In the genomic region with DNA sequence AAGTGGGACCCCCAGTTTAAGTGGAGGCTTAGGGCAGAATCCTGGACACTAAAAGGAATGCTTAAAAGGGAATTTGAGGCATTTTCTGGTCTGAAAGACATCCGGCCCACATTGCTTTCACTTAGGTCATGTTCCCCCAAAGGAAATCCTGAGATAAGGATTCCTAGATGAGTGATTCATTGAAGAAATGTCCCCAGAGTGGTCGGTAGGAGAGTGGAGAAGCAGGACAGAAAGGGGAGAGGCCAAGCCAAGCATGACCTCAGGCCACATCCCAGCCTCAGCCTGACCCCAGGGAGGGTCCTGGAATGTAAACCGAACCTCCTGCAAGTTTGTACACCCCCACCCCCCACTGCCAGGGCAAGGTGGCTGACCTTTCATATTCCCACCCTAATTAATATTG, we compare ENCODE assay signal across 11 cellular contexts. TPM values are rescaled to one million over a fixed set of nuclear protein-coding genes. Genes with fewer than 3 reads are reported as not detected.
DNase-seq lines count a peak whose midpoint lies in the region; ATAC-seq and TF ChIP-seq lines count a peak whose summit lies in the region.
"Had no signal": no experiment of that assay in that cellular context is flagged by ENCODE, and none has a peak within 500 bp of the region (broad histone marks: within the 10 kb centered on the region; RNA-seq: fewer than 3 reads in every experiment).

No MANE protein-coding gene starts in this region.

- H3K4me3 ChIP-seq in SK-N-SH (ENCODE audit: low read depth in 2 of 2, low read length in 1 of 2) (peak overlapping the region in 1 of 2 experiments; percentile 31; a peak in 1 of 4 replicates), fibroblast of the aortic adventitia (ENCODE audit: low read depth, low read length) (no peak overlapping the region)
- H3K4me3 ChIP-seq: coronary artery had no signal

- peaks cover 20% of the 10 kb centered on the region for H3K79me2 ChIP-seq in SK-N-SH (ENCODE audit: insufficient read depth)

- peak overlapping the region; percentile 79 for H3K4me2 ChIP-seq in SK-N-SH

- H3K9me3 ChIP-seq in SK-N-SH, result no peaks in the 10 kb centered on the region

- peaks cover 4% of the 10 kb centered on the region for H3K36me3 Mint-ChIP-seq in activated CD4-positive, alpha-beta T cell treated with anti-CD3 and anti-CD28 coated beads, Interleukin-2, amount 10 ng/mL, durations not matched to agents 24 days and 14 days (ENCODE audit: low read depth)
- H3K36me3 Mint-ChIP-seq: WTC11 had no signal

- TF ChIP-seq CTCF in SK-N-SH (IDR thresholded peaks at IDR 0.05) (no peak), fibroblast of the aortic adventitia (IDR thresholded peaks at IDR 0.05; ENCODE audit: insufficient read depth, low read length) (no peak)

- no peaks in the 10 kb centered on the region for H3K9me3 Mint-ChIP-seq in activated CD4-positive, alpha-beta T cell treated with anti-CD3 and anti-CD28 coated beads, Interleukin-2, amount 10 ng/mL, durations not matched to agents 24 days and 14 days
- H3K9me3 Mint-ChIP-seq: WTC11 had no signal

- WGBS in SK-N-SH (ENCODE audit: low lambda C conversion rate), result 9% methylated on average over 3 of the region's 3 CpGs

- CTCF ChIA-PET in SK-N-SH (lab: Yijun Ruan, JAX), result interaction anchor here (1.6 kb wide), 1 partner anchor 328 kb away, joined by 5 read pairs; no protein-coding TSS in a partner anchor

- H3K36me3 ChIP-seq in SK-N-SH (replicated peaks in 1 of 2; ENCODE audit: control insufficient read depth in 1 of 2, insufficient read depth in 2 of 2, low read length in 1 of 2), result no peaks in the 10 kb centered on the region

- peak overlapping the region; percentile 51 to 89; a peak in 3 of 4 replicates for H3K27ac ChIP-seq in SK-N-SH (ENCODE audit: low read depth in 2 of 2, low read length in 1 of 2)
- H3K27ac ChIP-seq: coronary artery had no signal

- no peaks in the 10 kb centered on the region for H3K9me2 ChIP-seq in SK-N-SH

- no peaks in the 10 kb centered on the region for H3K27me3 ChIP-seq in SK-N-SH (ENCODE audit: insufficient read depth)

- H3K4me3 Mint-ChIP-seq in activated CD4-positive, alpha-beta T cell treated with anti-CD3 and anti-CD28 coated beads, Interleukin-2, amount 10 ng/mL, durations not matched to agents 24 days and 14 days, result peak overlapping the region; percentile 20
- H3K4me3 Mint-ChIP-seq: WTC11 had no signal

- ATAC-seq in GM21619 (IDR thresholded peaks at IDR 0.05; ENCODE audit: unreplicated experiment), result no peak

- TF ChIP-seq EP300 in SK-N-SH (IDR thresholded peaks at IDR 0.05; ENCODE audit: borderline replicate concordance in 1 of 2, low read depth in 1 of 2, low read length in 1 of 2), result peak in 1 of 2 experiments; percentile 86; a peak in 2 of 4 replicates

- peaks cover 10 to 47% of the 10 kb centered on the region in 2 experiments; a peak in 3 of 4 replicates for H3K4me1 ChIP-seq in SK-N-SH (ENCODE audit: control insufficient read depth in 1 of 2, insufficient read depth in 2 of 2, low read depth in 1 of 2, low read length in 1 of 2)

- H2AFZ ChIP-seq in SK-N-SH (ENCODE audit: low read depth), result 0 out of 2 replicates have a peak overlapping the region, but pooled peaks have one; percentile 4

- no peaks in the 10 kb centered on the region for H3K27me3 Mint-ChIP-seq in activated CD4-positive, alpha-beta T cell treated with anti-CD3 and anti-CD28 coated beads, Interleukin-2, amount 10 ng/mL, durations not matched to agents 24 days and 14 days

- intact Hi-C loops in activated CD4-positive, alpha-beta T cell treated with anti-CD3 and anti-CD28 coated beads, Interleukin-2, amount 10 ng/mL, durations not matched to agents 24 days and 14 days (cut with micrococcal nuclease), result no loop called here

- H3K4me1 Mint-ChIP-seq in activated CD4-positive, alpha-beta T cell treated with anti-CD3 and anti-CD28 coated beads, Interleukin-2, amount 10 ng/mL, durations not matched to agents 24 days and 14 days, result peaks cover 79% of the 10 kb centered on the region

- no peaks in the 10 kb centered on the region for H4K20me1 ChIP-seq in SK-N-SH (ENCODE audit: insufficient read depth)

- peaks cover 28% of the 10 kb centered on the region for H3F3A ChIP-seq in SK-N-SH (replicated peaks; ENCODE audit: insufficient read depth)

- peak overlapping the region; percentile 70 for H3K9ac ChIP-seq in SK-N-SH

- TF ChIP-seq RAD21 in SK-N-SH (IDR thresholded peaks at IDR 0.05; ENCODE audit: low read length), result no peak

- POLR2A ChIA-PET in SK-N-SH (lab: Yijun Ruan, JAX), result no interaction called here

- peak overlapping the region; percentile 72 for H3K27ac Mint-ChIP-seq in activated CD4-positive, alpha-beta T cell treated with anti-CD3 and anti-CD28 coated beads, Interleukin-2, amount 10 ng/mL, durations not matched to agents 24 days and 14 days
- H3K27ac Mint-ChIP-seq: WTC11 had no signal

- no peak for DNase-seq in activated CD4-positive, alpha-beta T cell treated with anti-CD3 and anti-CD28 coated beads, Interleukin-2, amount 10 ng/mL, durations not matched to agents 24 days and 14 days
- no peak for DNase-seq in activated CD4-positive, alpha-beta T cell treated with anti-CD3 and anti-CD28 coated beads, Interleukin-2, amount 50 U/mL, for 4 hours
- DNase-seq in SK-N-SH, result no peak
- DNase-seq in fibroblast of the aortic adventitia (ENCODE audit: low read depth), result peak; percentile 79
- peak; percentile 71 for DNase-seq in renal cortical epithelial cell (ENCODE audit: low read depth)
- no peak for DNase-seq in C1 segment of cervical spinal cord (lab: John Stamatoyannopoulos, UW)
- no peak for DNase-seq in cerebellar cortex (ENCODE audit: low spot score)
- DNase-seq: AML-193 had no signal

TF ChIP-seq in SK-N-SH, 30 proteins besides CTCF, POLR2A, EP300 and RAD21:
- TF ChIP-seq, protein P1, sequence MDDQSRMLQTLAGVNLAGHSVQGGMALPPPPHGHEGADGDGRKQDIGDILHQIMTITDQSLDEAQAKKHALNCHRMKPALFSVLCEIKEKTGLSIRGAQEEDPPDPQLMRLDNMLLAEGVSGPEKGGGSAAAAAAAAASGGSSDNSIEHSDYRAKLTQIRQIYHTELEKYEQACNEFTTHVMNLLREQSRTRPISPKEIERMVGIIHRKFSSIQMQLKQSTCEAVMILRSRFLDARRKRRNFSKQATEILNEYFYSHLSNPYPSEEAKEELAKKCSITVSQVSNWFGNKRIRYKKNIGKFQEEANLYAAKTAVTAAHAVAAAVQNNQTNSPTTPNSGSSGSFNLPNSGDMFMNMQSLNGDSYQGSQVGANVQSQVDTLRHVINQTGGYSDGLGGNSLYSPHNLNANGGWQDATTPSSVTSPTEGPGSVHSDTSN (IDR thresholded peaks at IDR 0.05), result peak; percentile 73
- TF ChIP-seq NFIC (IDR thresholded peaks at IDR 0.05; ENCODE audit: borderline replicate concordance) (peak; percentile 51; the same call in 1 of the 2 replicates), FOXM1 (IDR thresholded peaks at IDR 0.05; ENCODE audit: low read depth) (no peak), FOXJ3 (CRISPR knock-in tag; IDR thresholded peaks at IDR 0.05) (no peak), SIN3A (IDR thresholded peaks at IDR 0.05; ENCODE audit: borderline replicate concordance, low read depth, low read length) (0 out of 2 replicates have a peak, but pooled peaks have one; percentile 43), TCF12 (IDR thresholded peaks at IDR 0.05) (peak; percentile 75), FOSL2 (IDR thresholded peaks at IDR 0.05; ENCODE audit: borderline replicate concordance, low read depth) (peak; percentile 89), JUND (IDR thresholded peaks at IDR 0.05) (peak; percentile 79), RCOR1 (IDR thresholded peaks at IDR 0.05; ENCODE audit: low read length) (no peak), YY1 (IDR thresholded peaks at IDR 0.05; ENCODE audit: low read depth) (no peak), TEAD4 (IDR thresholded peaks at IDR 0.05; ENCODE audit: borderline replicate concordance, insufficient read depth) (peak; percentile 90), POLR2AphosphoS5 (IDR thresholded peaks at IDR 0.05; ENCODE audit: low read depth, low read length) (peak; percentile 72; the same call in 1 of the 2 replicates), RXRA (IDR thresholded peaks at IDR 0.05; ENCODE audit: borderline replicate concordance, low read depth) (peak; percentile 88; the same call in 1 of the 2 replicates)
- TF ChIP-seq, protein P2, sequence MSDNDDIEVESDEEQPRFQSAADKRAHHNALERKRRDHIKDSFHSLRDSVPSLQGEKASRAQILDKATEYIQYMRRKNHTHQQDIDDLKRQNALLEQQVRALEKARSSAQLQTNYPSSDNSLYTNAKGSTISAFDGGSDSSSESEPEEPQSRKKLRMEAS (IDR thresholded peaks at IDR 0.05; ENCODE audit: low read depth), result peak; percentile 18; the same call in 1 of the 2 replicates
TF ChIP-seq in SK-N-SH: peak in this region for 10.

RNA-seq across cellular contexts. Expression of a gene that starts 16.6 kb away (rescaled TPM):
- 70.5 and 73.9 TPM in 2 replicates for total RNA-seq in activated CD4-positive, alpha-beta T cell treated with anti-CD3 and anti-CD28 coated beads, Interleukin-2, amount 10 ng/mL, durations not matched to agents 24 days and 14 days
- polyA plus RNA-seq in SK-N-SH (2012; rRNA removed), result 6.2 and 6.4 TPM in 2 replicates
- 6.9 and 7.3 TPM in 2 replicates for polyA plus RNA-seq in SK-N-SH (2012; cell fraction: cytosol; rRNA removed)
- 5.7 and 9.3 TPM in 2 replicates for polyA plus RNA-seq in SK-N-SH (2012; cell fraction: nucleus; rRNA removed)
- 1.1 and 1.2 TPM in 2 replicates for total RNA-seq in fibroblast of the aortic adventitia (ENCODE audit: low replicate concordance)
- 3.3 and 3.6 TPM in 2 replicates for total RNA-seq in renal cortical epithelial cell

Comparison
In these comparisons a context has a peak if more than half of its experiments do, and no peak if none do; other contexts are left out.
1. DNase-seq: peak in fibroblast of the aortic adventitia (single experiment) and renal cortical epithelial cell (single experiment); none in activated CD4-positive, alpha-beta T cell treated with anti-CD3 and anti-CD28 coated beads, Interleukin-2, amount 10 ng/mL, durations not matched to agents 24 days and 14 days (single experiment), activated CD4-positive, alpha-beta T cell treated with anti-CD3 and anti-CD28 coated beads, Interleukin-2, amount 50 U/mL, for 4 hours (0 of 2), SK-N-SH (single experiment), C1 segment of cervical spinal cord (0 of 14) and cerebellar cortex (single experiment).
2. RNA of a gene that starts 16.6 kb away (total RNA-seq): 70.5 to 73.9 TPM in activated CD4-positive, alpha-beta T cell treated with anti-CD3 and anti-CD28 coated beads, Interleukin-2, amount 10 ng/mL, durations not matched to agents 24 days and 14 days; 3.3 to 3.6 TPM in renal cortical epithelial cell and 1.1 to 1.2 TPM in fibroblast of the aortic adventitia; every median in the first group is over 10 times any median in the second.